ENCODE assay signal across 26 cellular contexts in the genomic region with DNA sequence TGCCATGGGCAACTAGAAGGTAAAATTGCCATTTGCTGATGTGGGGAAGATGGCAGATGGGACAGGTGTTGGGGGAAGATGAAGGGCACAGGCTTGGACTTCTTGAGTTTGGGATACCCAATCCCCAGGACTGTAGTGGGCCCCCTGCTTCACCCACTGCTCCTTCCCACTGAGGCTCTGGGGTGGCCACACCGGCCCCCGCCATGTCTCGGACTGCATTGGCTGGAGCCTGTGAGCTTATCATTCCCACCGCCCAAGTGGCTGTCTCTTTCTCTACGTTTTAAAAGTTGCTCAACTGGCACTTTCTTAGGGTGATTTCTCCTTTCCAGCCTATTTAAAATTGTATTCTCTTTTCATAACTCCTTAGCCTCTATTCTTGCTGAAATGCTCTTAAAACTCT.
"Had no signal": no experiment of that assay in that cellular context is flagged by ENCODE, and none has a peak within 500 bp of the region (broad histone marks: within the 10 kb centered on the region; RNA-seq: fewer than 3 reads in every experiment).

No MANE protein-coding gene starts in this region.

- H3K4me1 ChIP-seq: stomach, suprapubic skin, testis, thyroid gland, tibial artery, tibial nerve, transverse colon, upper lobe of left lung, upper lobe of right lung, uterus, vagina had no signal

- H3K27ac ChIP-seq: stomach, suprapubic skin, testis, thoracic aorta, thyroid gland, tibial artery, tibial nerve, transverse colon, upper lobe of left lung, upper lobe of right lung, uterus, vagina had no signal

- H3K4me3 ChIP-seq: stomach, suprapubic skin, testis, thoracic aorta, thyroid gland, tibial artery, tibial nerve, transverse colon, upper lobe of left lung, upper lobe of right lung, uterus, vagina had no signal

- ATAC-seq: stimulated activated effector memory CD8-positive, alpha-beta T cell treated with anti-CD3 and anti-CD28 coated beads, Interleukin-12 subunit alpha, Interleukin-12 subunit beta, amount 100 ng/mL, for 72 hours; stimulated activated memory B cell treated with anti-CD40 and anti-IgM and Interleukin-4, amounts not matched to agents 10 μg/mL and 1 μg/mL and 100 μg/mL, for 72 hours; stimulated activated naive B cell treated with anti-CD40 and anti-IgM and Interleukin-4, amounts not matched to agents 10 μg/mL and 1 μg/mL and 100 μg/mL, for 72 hours; stimulated activated naive CD8-positive, alpha-beta T cell treated with anti-CD3 and anti-CD28 coated beads, Interleukin-15, amount 100 ng/mL, for 72 hours; stimulated activated naive CD8-positive, alpha-beta T cell treated with anti-CD3 and anti-CD28 coated beads, Interleukin-15, Interleukin-2, amounts not matched to agents 100 U/mL and 50 U/mL, for 24 hours; upper lobe of right lung had no signal

- H3K27me3 ChIP-seq: stomach, suprapubic skin, testis, thyroid gland, tibial artery, tibial nerve, transverse colon, upper lobe of left lung, upper lobe of right lung, uterus, vagina had no signal

- DNase-seq: stimulated activated CD4-positive, alpha-beta T cell treated with anti-CD3 and anti-CD28 coated beads, Interleukin-2, amount 100 ng/mL, for 48 hours; stimulated activated CD4-positive, alpha-beta T cell treated with anti-CD3 and anti-CD28 coated beads, Interleukin-4, amount 100 ng/mL, for 1 hour; stimulated activated CD4-positive, alpha-beta T cell treated with anti-CD3 and anti-CD28 coated beads, Interleukin-4, amount 100 ng/mL, for 24 hours; stimulated activated CD4-positive, alpha-beta T cell treated with anti-CD3 and anti-CD28 coated beads, Interleukin-4, amount 100 ng/mL, for 4 hours; stimulated activated CD8-positive, alpha-beta memory T cell treated with anti-CD3 and anti-CD28 coated beads, Interleukin-4, amount 100 ng/mL, for 48 hours; stimulated activated naive B cell treated with anti-CD40 and anti-IgM and Interleukin-4, amounts not matched to agents 10 μg/mL and 1 μg/mL and 100 μg/mL, for 72 hours; stimulated activated naive CD4-positive, alpha-beta T cell; stimulated activated naive CD4-positive, alpha-beta T cell treated with Interleukin-2 at 50 U/mL for 16 hours; stimulated activated naive CD8-positive, alpha-beta T cell treated with anti-CD3 and anti-CD28 coated beads, Interleukin-15, amount 100 ng/mL, for 72 hours; stimulated activated naive CD8-positive, alpha-beta T cell treated with anti-CD3 and anti-CD28 coated beads, Interleukin-15, Interleukin-2, amounts not matched to agents 100 U/mL and 50 U/mL, for 24 hours; stomach; substantia nigra; testis; thyroid gland; tibial artery; transverse colon; trophoblast cell; upper lobe of right lung; uterus had no signal

- H3K36me3 ChIP-seq: stomach, suprapubic skin, thoracic aorta, thyroid gland, tibial artery, tibial nerve, transverse colon, upper lobe of left lung, upper lobe of right lung, uterus, vagina had no signal

- H3K9me3 ChIP-seq: suprapubic skin, testis, thoracic aorta, thyroid gland, tibial artery, tibial nerve, transverse colon, upper lobe of left lung, upper lobe of right lung, uterus, vagina had no signal
